ENCODE assay signal across 11 cellular contexts in the genomic region with DNA sequence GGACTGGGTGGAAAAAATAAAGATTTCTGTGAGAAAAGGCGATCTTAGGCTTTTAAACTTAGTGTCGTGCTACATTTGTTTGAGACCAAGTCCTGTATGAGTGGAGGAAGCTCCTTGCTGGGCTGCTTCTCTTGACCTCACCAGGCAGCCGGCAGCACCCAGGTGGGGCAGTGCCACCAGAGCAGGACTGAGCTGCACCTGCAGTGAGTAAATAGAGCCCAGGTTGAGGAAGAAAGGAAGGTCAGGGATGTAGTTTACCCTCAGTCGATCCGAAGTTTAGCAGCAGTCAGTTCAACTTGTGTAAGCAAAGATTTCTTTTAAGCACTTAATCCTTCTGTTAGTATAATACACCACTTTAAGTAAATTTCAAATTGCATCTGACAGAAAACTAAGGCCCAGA. TPM values are rescaled to one million over a fixed set of nuclear protein-coding genes. Genes with fewer than 3 reads are reported as not detected.
DNase-seq lines count a peak whose midpoint lies in the region; ATAC-seq and TF ChIP-seq lines count a peak whose summit lies in the region.
"Had no signal": no experiment of that assay in that cellular context is flagged by ENCODE, and none has a peak within 500 bp of the region (broad histone marks: within the 10 kb centered on the region; RNA-seq: fewer than 3 reads in every experiment).

No MANE protein-coding gene starts in this region.

- POLR2A ChIA-PET in activated CD4-positive, alpha-beta T cell treated with anti-CD3 and anti-CD28 coated beads for 36 hours (lab: Charles Lee) = interaction anchor here (0.7 to 1.2 kb wide), 5 partner anchors 9 to 178 kb away, joined by 3 to 5 read pairs (median 3); a partner anchor contains a TSS

- H3K9me3 Mint-ChIP-seq in activated CD4-positive, alpha-beta T cell treated with anti-CD3 and anti-CD28 coated beads, Interleukin-2, amount 10 ng/mL, durations not matched to agents 24 days and 14 days = no peaks in the 10 kb centered on the region
- no peaks in the 10 kb centered on the region for H3K9me3 Mint-ChIP-seq in activated CD4-positive, alpha-beta T cell treated with anti-CD3 and anti-CD28 coated beads for 36 hours (ENCODE audit: low read depth)
- H3K9me3 Mint-ChIP-seq in stimulated activated naive CD8-positive, alpha-beta T cell treated with anti-CD3 and anti-CD28 coated beads, Interleukin-15, amount 100 ng/mL, for 72 hours = no peaks in the 10 kb centered on the region

- H3K27ac ChIP-seq in SK-N-MC = peak overlapping the region; percentile 80
- H3K27ac ChIP-seq in right lobe of liver = no peak overlapping the region

- peak overlapping the region; percentile 12 for H3K9ac ChIP-seq in SK-N-MC (ENCODE audit: insufficient read length)

- H3K36me3 ChIP-seq in SK-N-MC (ENCODE audit: insufficient read depth, low read length) = peaks cover 97% of the 10 kb centered on the region
- peaks cover 0 to 29% (median 11%) of the 10 kb centered on the region in 4 donors for H3K36me3 ChIP-seq in right lobe of liver

- no peaks in the 10 kb centered on the region for H3K27me3 ChIP-seq in right lobe of liver

- peaks cover 44% of the 10 kb centered on the region for H3K36me3 Mint-ChIP-seq in activated CD4-positive, alpha-beta T cell treated with anti-CD3 and anti-CD28 coated beads, Interleukin-2, amount 10 ng/mL, durations not matched to agents 24 days and 14 days (ENCODE audit: low read depth)
- H3K36me3 Mint-ChIP-seq in activated CD4-positive, alpha-beta T cell treated with anti-CD3 and anti-CD28 coated beads for 36 hours (ENCODE audit: low read depth) = peaks cover 52% of the 10 kb centered on the region

- DNase-seq in activated CD4-positive, alpha-beta T cell treated with anti-CD3 and anti-CD28 coated beads, Interleukin-2, amount 10 ng/mL, durations not matched to agents 24 days and 14 days = no peak
- no peak for DNase-seq in activated CD4-positive, alpha-beta T cell treated with anti-CD3 and anti-CD28 coated beads for 36 hours
- DNase-seq in SK-N-MC (ENCODE audit: low read depth, low spot score) = no peak
- DNase-seq in right lobe of liver = no peak
- DNase-seq in stimulated activated naive CD8-positive, alpha-beta T cell treated with anti-CD3 and anti-CD28 coated beads, Interleukin-15, amount 100 ng/mL, for 72 hours = no peak
- DNase-seq in HUDEP-2 (lab: John Stamatoyannopoulos, UW; ENCODE audit: unreplicated experiment in 76 of 76) = no peak
- DNase-seq: activated CD8-positive, alpha-beta memory T cell treated with anti-CD3 and anti-CD28 coated beads, Interleukin-2, amount 50 U/mL, for 48 hours; stimulated activated CD4-positive, alpha-beta T cell treated with anti-CD3 and anti-CD28 coated beads, Interleukin-15, amount 100 ng/mL, for 24 hours had no signal

- no peak overlapping the region for H3K4me3 Mint-ChIP-seq in activated CD4-positive, alpha-beta T cell treated with anti-CD3 and anti-CD28 coated beads, Interleukin-2, amount 10 ng/mL, durations not matched to agents 24 days and 14 days
- no peak overlapping the region for H3K4me3 Mint-ChIP-seq in activated CD4-positive, alpha-beta T cell treated with anti-CD3 and anti-CD28 coated beads for 36 hours
- H3K4me3 Mint-ChIP-seq in stimulated activated naive CD8-positive, alpha-beta T cell treated with anti-CD3 and anti-CD28 coated beads, Interleukin-15, amount 100 ng/mL, for 72 hours = no peak overlapping the region

- H3K4me1 ChIP-seq in right lobe of liver = peaks cover 0 to 48% (median 15%) of the 10 kb centered on the region in 4 donors

- intact Hi-C loops in activated CD4-positive, alpha-beta T cell treated with anti-CD3 and anti-CD28 coated beads, Interleukin-2, amount 10 ng/mL, durations not matched to agents 24 days and 14 days (cut with micrococcal nuclease) = no loop called here
- intact Hi-C loops in activated CD4-positive, alpha-beta T cell treated with anti-CD3 and anti-CD28 coated beads for 36 hours (cut with DNase I, micrococcal nuclease) = no loop called here
- intact Hi-C loops in right lobe of liver (cut with DNase I) = no loop called here

- CTCF ChIA-PET in activated CD4-positive, alpha-beta T cell treated with anti-CD3 and anti-CD28 coated beads for 36 hours (lab: Charles Lee) = interaction anchor here (1.1 to 2.7 kb wide), 3 partner anchors 24 to 120 kb away, joined by 3 to 10 read pairs (median 6); no protein-coding TSS in a partner anchor

- H3K27me3 Mint-ChIP-seq in activated CD4-positive, alpha-beta T cell treated with anti-CD3 and anti-CD28 coated beads, Interleukin-2, amount 10 ng/mL, durations not matched to agents 24 days and 14 days = no peaks in the 10 kb centered on the region
- H3K27me3 Mint-ChIP-seq in activated CD4-positive, alpha-beta T cell treated with anti-CD3 and anti-CD28 coated beads for 36 hours = no peaks in the 10 kb centered on the region
- no peaks in the 10 kb centered on the region for H3K27me3 Mint-ChIP-seq in stimulated activated naive CD8-positive, alpha-beta T cell treated with anti-CD3 and anti-CD28 coated beads, Interleukin-15, amount 100 ng/mL, for 72 hours

- no peak overlapping the region for H3K4me3 ChIP-seq in SK-N-MC
- H3K4me3 ChIP-seq in right lobe of liver = no peak overlapping the region

- WGBS in right lobe of liver (ENCODE audit: insufficient coverage, low coverage, low lambda C conversion rate, missing lambda C conversion rate) = 46% methylated on average over 5 of the region's 5 CpGs

- no peak for TF ChIP-seq POLR2A in right lobe of liver (IDR thresholded peaks at IDR 0.05)

- H3K9me3 ChIP-seq in SK-N-MC (ENCODE audit: low read depth, low read length) (no peaks in the 10 kb centered on the region), right lobe of liver (no peaks in the 10 kb centered on the region)

- no peak for ATAC-seq in activated CD4-positive, alpha-beta T cell treated with anti-CD3 and anti-CD28 coated beads for 36 hours
- ATAC-seq in right lobe of liver = peak in 3 of 4 donors; percentile 25 to 48 (median 37)
- no peak for ATAC-seq in stimulated activated naive CD8-positive, alpha-beta T cell treated with anti-CD3 and anti-CD28 coated beads, Interleukin-15, amount 100 ng/mL, for 72 hours
- no peak for ATAC-seq in GM18861 (IDR thresholded peaks at IDR 0.05; ENCODE audit: unreplicated experiment)
- ATAC-seq in GM18502 (IDR thresholded peaks at IDR 0.05; ENCODE audit: poor library complexity, unreplicated experiment) = no peak

- TF ChIP-seq CTCF in right lobe of liver (IDR thresholded peaks at IDR 0.05) = no peak

- H3K27ac Mint-ChIP-seq in activated CD4-positive, alpha-beta T cell treated with anti-CD3 and anti-CD28 coated beads, Interleukin-2, amount 10 ng/mL, durations not matched to agents 24 days and 14 days = peak overlapping the region; percentile 51
- no peak overlapping the region for H3K27ac Mint-ChIP-seq in activated CD4-positive, alpha-beta T cell treated with anti-CD3 and anti-CD28 coated beads for 36 hours
- peak overlapping the region; percentile 65 to 89 for H3K27ac Mint-ChIP-seq in stimulated activated naive CD8-positive, alpha-beta T cell treated with anti-CD3 and anti-CD28 coated beads, Interleukin-15, amount 100 ng/mL, for 72 hours

- H3K4me1 Mint-ChIP-seq in activated CD4-positive, alpha-beta T cell treated with anti-CD3 and anti-CD28 coated beads, Interleukin-2, amount 10 ng/mL, durations not matched to agents 24 days and 14 days = peaks cover 49% of the 10 kb centered on the region
- H3K4me1 Mint-ChIP-seq in activated CD4-positive, alpha-beta T cell treated with anti-CD3 and anti-CD28 coated beads for 36 hours = peaks cover 86% of the 10 kb centered on the region
- peaks cover 72% of the 10 kb centered on the region for H3K4me1 Mint-ChIP-seq in stimulated activated naive CD8-positive, alpha-beta T cell treated with anti-CD3 and anti-CD28 coated beads, Interleukin-15, amount 100 ng/mL, for 72 hours

RNA-seq across cellular contexts. Expression of a gene that starts 13.6 kb away (rescaled TPM):
- 349 and 352 TPM in 2 replicates for total RNA-seq in activated CD4-positive, alpha-beta T cell treated with anti-CD3 and anti-CD28 coated beads, Interleukin-2, amount 10 ng/mL, durations not matched to agents 24 days and 14 days
- total RNA-seq in activated CD4-positive, alpha-beta T cell treated with anti-CD3 and anti-CD28 coated beads for 36 hours = 100 to 1,000 TPM; 250 to 304 TPM
- 10 to 100 TPM; 31.8 to 82.5 (median 58.6) TPM for total RNA-seq in right lobe of liver

RNA-seq across cellular contexts. Expression of a gene that starts 44.1 kb away (rescaled TPM):
- total RNA-seq in activated CD4-positive, alpha-beta T cell treated with anti-CD3 and anti-CD28 coated beads, Interleukin-2, amount 10 ng/mL, durations not matched to agents 24 days and 14 days = 0.33 and 0.38 TPM in 2 replicates
- total RNA-seq in activated CD4-positive, alpha-beta T cell treated with anti-CD3 and anti-CD28 coated beads for 36 hours = 1 to 10 TPM in 1 of 2 experiments, under 1 TPM in 1; 0.90 to 1.1 TPM
- 1 to 10 TPM in 5 of 6 experiments, under 1 TPM in 1; 0.74 to 3.3 (median 1.5) TPM for total RNA-seq in right lobe of liver
- total RNA-seq: Daoy had no signal

RNA-seq across cellular contexts. Expression of a gene that starts 45.3 kb away (rescaled TPM):
- total RNA-seq in activated CD4-positive, alpha-beta T cell treated with anti-CD3 and anti-CD28 coated beads, Interleukin-2, amount 10 ng/mL, durations not matched to agents 24 days and 14 days = 7.9 and 8.8 TPM in 2 replicates
- 10 to 100 TPM in 1 of 2 experiments, 1 to 10 TPM in 1; 9.1 to 10.1 TPM for total RNA-seq in activated CD4-positive, alpha-beta T cell treated with anti-CD3 and anti-CD28 coated beads for 36 hours
- total RNA-seq in right lobe of liver = 100 to 1,000 TPM in 2 of 6 experiments, 10 to 100 TPM in 4; 22.5 to 146 (median 32.3) TPM

RNA-seq across cellular contexts. Expression of a gene that starts 55.6 kb away (rescaled TPM):
- 18.1 and 25.6 TPM in 2 replicates for total RNA-seq in activated CD4-positive, alpha-beta T cell treated with anti-CD3 and anti-CD28 coated beads, Interleukin-2, amount 10 ng/mL, durations not matched to agents 24 days and 14 days
- 10 to 100 TPM; 21.0 to 23.7 TPM for total RNA-seq in activated CD4-positive, alpha-beta T cell treated with anti-CD3 and anti-CD28 coated beads for 36 hours
- 10 to 100 TPM in 4 of 6 experiments, 1 to 10 TPM in 2; 9.5 to 17.4 (median 11.9) TPM for total RNA-seq in right lobe of liver

Comparison
In these comparisons a context has a peak if more than half of its experiments do, and no peak if none do; other contexts are left out.
1. ATAC-seq: peak in right lobe of liver (3 of 4); none in activated CD4-positive, alpha-beta T cell treated with anti-CD3 and anti-CD28 coated beads for 36 hours (single experiment), stimulated activated naive CD8-positive, alpha-beta T cell treated with anti-CD3 and anti-CD28 coated beads, Interleukin-15, amount 100 ng/mL, for 72 hours (single experiment), GM18861 (single experiment) and GM18502 (single experiment).